Comparison of ENCODE assay signal across 11 cellular contexts in genomic region chr11:110076388-110076965, GRCh38. TPM values are rescaled to one million over a fixed set of nuclear protein-coding genes. Genes with fewer than 3 reads are reported as not detected.
DNase-seq lines count a peak whose midpoint lies in the region; ATAC-seq and TF ChIP-seq lines count a peak whose summit lies in the region.
"Had no signal": no experiment of that assay in that cellular context is flagged by ENCODE, and none has a peak within 500 bp of the region (broad histone marks: within the 10 kb centered on the region; RNA-seq: fewer than 3 reads in every experiment).

No MANE protein-coding gene starts in this region.

- H3K27ac ChIP-seq in GM23338 (ENCODE audit: low read depth) (no peak overlapping the region), foreskin keratinocyte (peak overlapping the region; percentile 95), left ventricle myocardium inferior (replicated peaks) (no peak overlapping the region)
- H3K27ac ChIP-seq: KMS-11 had no signal

- no peaks in the 10 kb centered on the region for H3F3A ChIP-seq in GM23338 (replicated peaks; ENCODE audit: low read depth)

- peaks cover 35% of the 10 kb centered on the region for H3K4me1 Mint-ChIP-seq in GM23338
- H3K4me1 Mint-ChIP-seq: activated naive CD8-positive, alpha-beta T cell treated with anti-CD3 and anti-CD28 coated beads, Interleukin-2, amount 10 ng/mL, durations not matched to agents 7 days and 5 days had no signal

- H3K9me3 Mint-ChIP-seq in GM23338 = peaks cover 3% of the 10 kb centered on the region; the same call in 1 of the 3 replicates
- H3K9me3 Mint-ChIP-seq: activated naive CD8-positive, alpha-beta T cell treated with anti-CD3 and anti-CD28 coated beads, Interleukin-2, amount 10 ng/mL, durations not matched to agents 7 days and 5 days had no signal

- peaks cover 7% of the 10 kb centered on the region for H3K9me3 ChIP-seq in left ventricle myocardium inferior (replicated peaks)

- H3K36me3 Mint-ChIP-seq in GM23338 (ENCODE audit: low read depth) = no peaks in the 10 kb centered on the region; the same call in 2 of the 3 replicates
- H3K36me3 Mint-ChIP-seq: activated naive CD8-positive, alpha-beta T cell treated with anti-CD3 and anti-CD28 coated beads, Interleukin-2, amount 10 ng/mL, durations not matched to agents 7 days and 5 days had no signal

- peaks cover 7% of the 10 kb centered on the region; the same call in 1 of the 2 replicates for H3K9me2 ChIP-seq in GM23338 (ENCODE audit: insufficient read depth)

- H3K4me2 ChIP-seq in GM23338 = peak overlapping the region; percentile 41
- H3K4me2 ChIP-seq: KMS-11 had no signal

- ATAC-seq in GM23338 = peak; percentile 87
- ATAC-seq in foreskin keratinocyte = peak; percentile 89
- no peak for ATAC-seq in GM18873 (IDR thresholded peaks at IDR 0.05; ENCODE audit: low FRiP score, unreplicated experiment)

- peak overlapping the region; percentile 75; the same call in 1 of the 2 replicates for H2AFZ ChIP-seq in GM23338

- no peaks in the 10 kb centered on the region for H4K20me1 ChIP-seq in GM23338 (replicated peaks; ENCODE audit: insufficient read depth)

- H3K79me2 ChIP-seq in GM23338 (replicated peaks; ENCODE audit: insufficient read depth) = no peaks in the 10 kb centered on the region

- H3K4me1 ChIP-seq in GM23338 (ENCODE audit: insufficient read depth) (peaks cover 33% of the 10 kb centered on the region), foreskin keratinocyte (peaks cover 42% of the 10 kb centered on the region), left ventricle myocardium inferior (peaks cover 8% of the 10 kb centered on the region)

- H3K36me3 ChIP-seq in GM23338 (ENCODE audit: insufficient read depth) (no peaks in the 10 kb centered on the region; the same call in 1 of the 2 replicates), left ventricle myocardium inferior (no peaks in the 10 kb centered on the region)

- no peaks in the 10 kb centered on the region for H3K27me3 ChIP-seq in GM23338 (ENCODE audit: insufficient read depth)
- no peaks in the 10 kb centered on the region for H3K27me3 ChIP-seq in foreskin keratinocyte
- no peaks in the 10 kb centered on the region for H3K27me3 ChIP-seq in left ventricle myocardium inferior (ENCODE audit: low read depth)

- H3K4me3 ChIP-seq in GM23338 = no peak overlapping the region
- H3K4me3 ChIP-seq in left ventricle myocardium inferior = no peak overlapping the region

- peak overlapping the region; percentile 29 for H3K27ac Mint-ChIP-seq in GM23338
- H3K27ac Mint-ChIP-seq: activated naive CD8-positive, alpha-beta T cell treated with anti-CD3 and anti-CD28 coated beads, Interleukin-2, amount 10 ng/mL, durations not matched to agents 7 days and 5 days had no signal

- intact Hi-C loops in left ventricle myocardium inferior (cut with micrococcal nuclease) = no loop called here

- peak; percentile 74 for DNase-seq in EL
- DNase-seq in GM23338 (ENCODE audit: low spot score) = peak; percentile 55
- DNase-seq in NCI-H460 (ENCODE audit: extremely low read depth, low read depth) = peak; percentile 44
- peak; percentile 74 to 90 for DNase-seq in foreskin keratinocyte
- no peak for DNase-seq in NCI-H2081 treated with DMSO at 0.1 percent for 48 hours (lab: John Stamatoyannopoulos, UW)
- DNase-seq in GM20000 (ENCODE audit: low spot score) = no peak
- DNase-seq in left ventricle myocardium inferior = no peak
- DNase-seq: activated naive CD8-positive, alpha-beta T cell treated with anti-CD3 and anti-CD28 coated beads, Interleukin-2, amount 10 ng/mL, durations not matched to agents 7 days and 5 days; foreskin melanocyte had no signal

- H3K4me3 Mint-ChIP-seq in GM23338 = no peak overlapping the region
- H3K4me3 Mint-ChIP-seq: activated naive CD8-positive, alpha-beta T cell treated with anti-CD3 and anti-CD28 coated beads, Interleukin-2, amount 10 ng/mL, durations not matched to agents 7 days and 5 days had no signal

- peaks cover 2% of the 10 kb centered on the region for H3K27me3 Mint-ChIP-seq in GM23338 (ENCODE audit: insufficient read depth, low read depth, poor library complexity)

- TF ChIP-seq CTCF in GM23338 (conservative IDR thresholded peaks at IDR 0.05; ENCODE audit: low read depth in 2 of 2) (no peak), foreskin keratinocyte (conservative IDR thresholded peaks at IDR 0.05) (no peak), GM20000 (IDR thresholded peaks at IDR 0.05; ENCODE audit: extremely low read depth, missing control alignments) (no peak), left ventricle myocardium inferior (IDR thresholded peaks at IDR 0.05; ENCODE audit: borderline replicate concordance) (no peak)

TF ChIP-seq in GM23338, 12 proteins besides CTCF, POLR2A, EP300 and RAD21:
- no peak for TF ChIP-seq NANOG (IDR thresholded peaks at IDR 0.05; ENCODE audit: borderline replicate concordance)

RNA-seq across cellular contexts. Expression of gene ZC3H12C, which starts 16.7 kb away (rescaled TPM):
- total RNA-seq in GM23338 (2014; rRNA removed; shearing (Covaris generic)) = 2.4 and 2.6 TPM in 2 replicates
- polyA plus RNA-seq in GM23338 (2016; fragmentation: Nextera tagmentation; extraction: Ambion mirVana) (0.38 and 0.55 TPM in 2 replicates), foreskin keratinocyte (1.3 and 1.4 TPM in 2 replicates)
- total RNA-seq in NCI-H460 (2014; rRNA removed; shearing (Covaris generic)) = 8.5 and 8.8 TPM in 2 replicates
- 2.7 and 4.8 TPM in 2 replicates for polyA plus RNA-seq in NCI-H460 (2014; cell fraction: nucleus; rRNA removed)
- total RNA-seq in foreskin keratinocyte (12.5 and 12.6 TPM in 2 replicates), left ventricle myocardium inferior (16.8 TPM)

Comparison
In these comparisons a context has a peak if more than half of its experiments do, and no peak if none do; other contexts are left out.
1. DNase-seq: peak in EL (single experiment), GM23338 (single experiment), NCI-H460 (single experiment) and foreskin keratinocyte (2 of 2); none in NCI-H2081 treated with DMSO at 0.1 percent for 48 hours (single experiment), GM20000 (single experiment) and left ventricle myocardium inferior (single experiment).